35 cellular contexts compared by ENCODE assay signal in genomic region chr10:84805149-84805548, GRCh38.
"Had no signal": no experiment of that assay in that cellular context is flagged by ENCODE, and none has a peak within 500 bp of the region (broad histone marks: within the 10 kb centered on the region; RNA-seq: fewer than 3 reads in every experiment).

No MANE protein-coding gene starts in this region.

- H3K4me3 ChIP-seq: MG63 had no signal

- H3K36me3 ChIP-seq: MG63 had no signal

- H3K4me2 ChIP-seq: KMS-11 had no signal

- H3K27ac ChIP-seq: KMS-11 had no signal

- H3K27me3 ChIP-seq: MG63 had no signal

- H3K9ac ChIP-seq: KMS-11 had no signal

- H3K9me3 ChIP-seq: MG63 had no signal

- DNase-seq: Karpas-422, Kasumi-1, MG63, MM.1S, MV-4-11, NCI-H1048, NCI-H1092, NCI-H1092 treated with DMSO at 0.1 percent for 48 hours, NCI-H1105, NCI-H1105 treated with DMSO at 0.1 percent for 48 hours, NCI-H1417, NCI-H1417 treated with DMSO at 0.1 percent for 48 hours, NCI-H1436, NCI-H1436 treated with DMSO at 0.1 percent for 48 hours, NCI-H146, NCI-H1694, NCI-H187, NCI-H187 treated with DMSO at 0.1 percent for 48 hours, NCI-H1930, NCI-H2029, NCI-H2029 treated with DMSO at 0.1 percent for 48 hours, NCI-H2081, NCI-H2081 treated with DMSO at 0.1 percent for 48 hours, NCI-H2107, NCI-H2171, NCI-H2171 treated with DMSO at 0.1 percent for 48 hours, NCI-H2227 treated with DMSO at 0.1 percent for 48 hours, NCI-H226, NCI-H345, NCI-H446, NCI-H446 treated with DMSO at 0.1 percent for 48 hours, NCI-H510A, NCI-H510A treated with DMSO at 0.1 percent for 48 hours, NCI-H524 had no signal
